ENCODE assay signal across 7 cellular contexts in the genomic region with DNA sequence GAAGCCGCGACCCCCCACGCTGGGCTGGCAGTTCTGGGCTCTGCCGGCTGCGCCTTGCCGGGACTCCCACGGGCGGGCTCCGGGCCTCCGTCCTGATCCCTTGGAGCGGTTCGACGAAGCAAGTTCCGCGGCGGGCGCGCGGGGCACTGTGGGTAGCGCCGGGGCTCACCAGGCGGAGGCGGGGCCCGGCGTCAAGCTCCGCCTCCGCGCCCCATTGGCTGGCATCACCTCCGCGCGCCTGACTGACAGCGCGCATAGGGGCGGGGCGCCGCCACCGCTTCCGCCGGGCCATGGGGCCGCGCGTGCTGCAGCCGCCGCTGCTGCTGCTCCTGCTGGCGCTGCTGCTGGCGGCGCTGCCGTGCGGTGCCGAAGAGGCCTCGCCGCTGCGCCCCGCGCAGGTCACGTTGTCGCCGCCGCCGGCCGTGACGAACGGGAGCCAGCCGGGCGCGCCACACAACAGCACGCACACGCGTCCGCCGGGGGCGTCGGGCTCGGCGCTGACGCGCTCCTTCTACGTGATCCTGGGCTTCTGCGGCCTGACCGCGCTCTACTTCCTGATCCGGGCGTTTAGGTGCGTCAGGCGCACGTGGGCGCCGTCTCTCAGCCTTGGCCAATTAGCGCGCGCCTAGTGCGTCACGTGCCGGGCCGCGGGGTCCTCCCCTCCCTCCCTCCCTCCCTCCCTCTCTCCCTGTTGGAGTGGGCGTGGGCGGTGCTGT.
DNase-seq lines count a peak whose midpoint lies in the region; ATAC-seq and TF ChIP-seq lines count a peak whose summit lies in the region.

A gene (plus strand): TSS at position 271 of the 716 bp plus-strand sequence. CDS start 20 bp downstream, at position 291.

- peak within 1 kb of the TSS; percentile 62 for H3K4me3 ChIP-seq in astrocyte of the cerebellum (ENCODE audit: low read depth, low read length)
- peak within 1 kb of the TSS; percentile 60 for H3K4me3 ChIP-seq in retinal pigment epithelial cell (ENCODE audit: low read length)

- in situ Hi-C loops in astrocyte of the cerebellum (cut with HindIII; ENCODE audit: low sequenced_read_pairs), result no loop called here

- peak; percentile 97 for DNase-seq in NCI-H2081 (lab: John Stamatoyannopoulos, UW)
- peak; percentile 96 for DNase-seq in T-helper 9 cell
- DNase-seq in astrocyte of the cerebellum (ENCODE audit: low read depth), result peak; percentile 89
- peak; percentile 98 for DNase-seq in hepatic stellate cell (ENCODE audit: low spot score)
- peak; percentile 93 for DNase-seq in retinal pigment epithelial cell (ENCODE audit: low read depth)

- no peak for TF ChIP-seq CTCF in astrocyte of the cerebellum (IDR thresholded peaks at IDR 0.05; ENCODE audit: low read depth, low read length, missing control alignments)
- no peak for TF ChIP-seq CTCF in retinal pigment epithelial cell (conservative IDR thresholded peaks at IDR 0.05; ENCODE audit: low read depth, low read length)

- ATAC-seq in GM18511 (IDR thresholded peaks at IDR 0.05; ENCODE audit: unreplicated experiment) (peak; percentile 83), HG03025 (IDR thresholded peaks at IDR 0.05; ENCODE audit: low FRiP score, unreplicated experiment) (peak; percentile 68)

Comparison
In these comparisons a context has a peak if more than half of its experiments do, and no peak if none do; other contexts are left out.
1. Peak in every context shown above with its lines: DNase-seq, ATAC-seq and H3K4me3 ChIP-seq.